8 cellular contexts compared by ENCODE assay signal in the genomic region with DNA sequence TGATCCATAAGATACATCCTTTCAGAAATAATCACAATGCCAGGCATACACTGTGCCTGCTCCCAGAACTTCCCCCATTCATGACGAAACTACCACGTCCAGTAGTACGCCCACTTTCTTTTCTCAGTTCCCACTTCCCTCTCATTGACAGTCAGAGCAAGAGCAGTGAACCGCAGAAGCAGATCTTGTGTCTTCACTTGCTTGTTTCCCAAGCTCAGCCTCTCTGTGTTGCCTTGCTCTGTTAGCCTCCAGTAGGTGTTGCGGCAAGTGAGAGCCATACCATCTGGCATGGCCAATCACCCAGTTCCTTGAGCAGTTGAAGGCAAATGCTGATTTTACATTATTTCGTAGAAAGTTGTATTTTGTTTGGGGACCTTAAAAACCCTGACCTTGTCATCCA. TPM values are rescaled to one million over a fixed set of nuclear protein-coding genes. Genes with fewer than 3 reads are reported as not detected.
A peak's percentile ranks its signal among the peaks of the same experiment; 100 is the strongest.
DNase-seq lines count a peak whose midpoint lies in the region; ATAC-seq and TF ChIP-seq lines count a peak whose summit lies in the region.

No MANE protein-coding gene starts in this region.

- H3K27me3 ChIP-seq in BLaER1 treated with 17β-estradiol and CSF1 and Interleukin-3, amounts not matched to agents 10 nM and 100 nM = no peaks in the 10 kb centered on the region
- H3K27me3 ChIP-seq in left lung = no peaks in the 10 kb centered on the region

- no peak for TF ChIP-seq CTCF in left lung (IDR thresholded peaks at IDR 0.05)

- H3K4me1 Mint-ChIP-seq in T-helper 17 cell = peaks cover 60% of the 10 kb centered on the region

- DNase-seq in T-helper 17 cell = peak in 2 of 3 donors; percentile 10 to 18
- DNase-seq in left lung = peak in 1 of 2 donors; percentile 62
- no peak for DNase-seq in HuH-7 (ENCODE audit: low spot score)
- DNase-seq in HUDEP-2 (lab: John Stamatoyannopoulos, UW; ENCODE audit: unreplicated experiment in 76 of 76) = no peak
- DNase-seq in GM19238 (ENCODE audit: insufficient read length, low spot score) = no peak

- H3K4me2 ChIP-seq in BLaER1 treated with 17β-estradiol and CSF1 and Interleukin-3, amounts not matched to agents 10 nM and 100 nM = peak overlapping the region; percentile 86 to 98 (median 92)

- H3K27me3 Mint-ChIP-seq in T-helper 17 cell = no peaks in the 10 kb centered on the region

- intact Hi-C loops in left lung (cut with DNase I) = no loop called here

- H3K27ac Mint-ChIP-seq in T-helper 17 cell = peak overlapping the region; percentile 99

- peak overlapping the region in 3 of 10 experiments; percentile 17 to 21 (median 18); a peak in 2 of 20 replicates for H3K4me3 ChIP-seq in BLaER1 treated with 17β-estradiol and CSF1 and Interleukin-3, amounts not matched to agents 10 nM and 100 nM
- no peak overlapping the region for H3K4me3 ChIP-seq in left lung

- H4K20me1 ChIP-seq in BLaER1 treated with 17β-estradiol and CSF1 and Interleukin-3, amounts not matched to agents 10 nM and 100 nM = no peaks in the 10 kb centered on the region

- ATAC-seq in GM19023 (IDR thresholded peaks at IDR 0.05; ENCODE audit: unreplicated experiment) (peak; percentile 81), HG03095 (IDR thresholded peaks at IDR 0.05; ENCODE audit: unreplicated experiment) (peak; percentile 73), T-helper 17 cell (peak; percentile 38), left lung (peak; percentile 10)

- peak overlapping the region; percentile 71 for H3K4me3 Mint-ChIP-seq in T-helper 17 cell

- H3K4me1 ChIP-seq in BLaER1 treated with 17β-estradiol and CSF1 and Interleukin-3, amounts not matched to agents 10 nM and 100 nM = peaks cover 58 to 76% (median 66%) of the 10 kb centered on the region in 10 experiments
- peaks cover 28 to 49% of the 10 kb centered on the region in 2 donors for H3K4me1 ChIP-seq in left lung

- no peaks in the 10 kb centered on the region for H3K36me3 Mint-ChIP-seq in T-helper 17 cell (ENCODE audit: low read depth)

- peaks cover 0 to 17% (median 8%) of the 10 kb centered on the region in 11 experiments; a peak in 14 of 22 replicates for H3K9me3 ChIP-seq in BLaER1 treated with 17β-estradiol and CSF1 and Interleukin-3, amounts not matched to agents 10 nM and 100 nM (replicated peaks in 1 of 11)
- H3K9me3 ChIP-seq in T-helper 17 cell (ENCODE audit: control insufficient read depth, low read length, poor library complexity, severe bottlenecking) (no peaks in the 10 kb centered on the region), left lung (no peaks in the 10 kb centered on the region)

- peak overlapping the region; percentile 88 to 99 (median 92) for H3K27ac ChIP-seq in BLaER1 treated with 17β-estradiol and CSF1 and Interleukin-3, amounts not matched to agents 10 nM and 100 nM
- H3K27ac ChIP-seq in left lung = peak overlapping the region in 1 of 2 donors; percentile 18

- H3K36me3 ChIP-seq in BLaER1 treated with 17β-estradiol and CSF1 and Interleukin-3, amounts not matched to agents 10 nM and 100 nM = no peaks in the 10 kb centered on the region
- H3K36me3 ChIP-seq in left lung = no peaks in the 10 kb centered on the region

- H3K9ac ChIP-seq in BLaER1 treated with 17β-estradiol and CSF1 and Interleukin-3, amounts not matched to agents 10 nM and 100 nM = peak overlapping the region; percentile 66 to 90 (median 78)

RNA-seq across cellular contexts. Expression of gene UST, which starts 11.7 kb away (rescaled TPM):
- total RNA-seq in T-helper 17 cell = 1 to 10 TPM; 3.8 to 7.3 TPM
- 10 to 100 TPM; 10.4 to 17.0 TPM for total RNA-seq in left lung

Comparison
In these comparisons a context has a peak if more than half of its experiments do, and no peak if none do; other contexts are left out.
1. ATAC-seq: peak in every context shown above with its lines; median percentile 81 in GM19023; 73 in HG03095; 38 in T-helper 17 cell; 10 in left lung.
2. DNase-seq: peak in T-helper 17 cell (2 of 3); none in HuH-7 (single experiment), HUDEP-2 (0 of 76) and GM19238 (single experiment).